In genomic region chr17:50919321-50920040, GRCh38 we compare ENCODE assay signal across 8 cellular contexts. TPM values are rescaled to one million over a fixed set of nuclear protein-coding genes. Genes with fewer than 3 reads are reported as not detected.
DNase-seq lines count a peak whose midpoint lies in the region; ATAC-seq and TF ChIP-seq lines count a peak whose summit lies in the region.

No MANE protein-coding gene starts in this region.

- peak; percentile 42 for DNase-seq in BJ (ENCODE audit: low read depth)
- DNase-seq in NCI-H446 (lab: John Stamatoyannopoulos, UW), result peak; percentile 94
- DNase-seq in activated CD4-positive, alpha-beta memory T cell treated with anti-CD3 and anti-CD28 coated beads, Interleukin-2, amount 10 ng/mL, durations not matched to agents 7 days and 5 days, result peak; percentile 91
- peak; percentile 73 for DNase-seq in cortex of kidney (lab: John Stamatoyannopoulos, UW)
- peak; percentile 30 to 57 for DNase-seq in stimulated activated CD4-positive, alpha-beta T cell treated with anti-CD3 and anti-CD28 coated beads, Interleukin-1b, Interleukin-23, amount 100 ng/mL, for 1 hour (ENCODE audit: low read depth in 2 of 2)

- peak overlapping the region; percentile 58 for H3K4me3 Mint-ChIP-seq in activated CD4-positive, alpha-beta memory T cell treated with anti-CD3 and anti-CD28 coated beads, Interleukin-2, amount 10 ng/mL, durations not matched to agents 7 days and 5 days

- H3K4me3 ChIP-seq in BJ (ENCODE audit: low read depth, low read length) (no peak overlapping the region), HEK293 (ENCODE audit: low read depth, low read length) (no peak overlapping the region)

- TF ChIP-seq CTCF in BJ (IDR thresholded peaks at IDR 0.05; ENCODE audit: insufficient read depth, low read depth, low read length) (no peak), HEK293 (tag by site-specific recombination; IDR thresholded peaks at IDR 0.05) (no peak)

- CTCF ChIA-PET in BJ (lab: Yijun Ruan, JAX), result interaction anchor here (0.6 to 1.2 kb wide), 2 partner anchors 20 to 135 kb away, joined by 3 read pairs; no protein-coding TSS in a partner anchor
- CTCF ChIA-PET in HEK293 (lab: Yijun Ruan, JAX), result interaction anchor here (1.0 to 1.2 kb wide), 2 partner anchors 8 to 14 kb away, joined by 3 read pairs; no protein-coding TSS in a partner anchor
- CTCF ChIA-PET in activated CD4-positive, alpha-beta memory T cell treated with anti-CD3 and anti-CD28 coated beads, Interleukin-2, amount 10 ng/mL, durations not matched to agents 7 days and 5 days (lab: Charles Lee), result interaction anchor here (1.0 to 1.5 kb wide), 3 partner anchors 24 to 68 kb away, joined by 3 to 6 read pairs (median 3); no protein-coding TSS in a partner anchor

- POLR2A ChIA-PET in BJ (lab: Charles Lee) (no interaction called here), HEK293 (lab: Yijun Ruan, JAX) (interaction anchor here (1.5 kb wide), 1 partner anchor 53 kb away, joined by 12 read pairs; the partner anchor contains the start of gene TOB1)
- POLR2A ChIA-PET in activated CD4-positive, alpha-beta memory T cell treated with anti-CD3 and anti-CD28 coated beads, Interleukin-2, amount 10 ng/mL, durations not matched to agents 7 days and 5 days (lab: Charles Lee), result interaction anchor here (0.6 to 11.4 kb wide), 12 partner anchors 9 to 194 kb away, joined by 3 to 144 read pairs (median 3); partner anchors contain the start of gene TOB1

- H3K27ac ChIP-seq in HEK293 (ENCODE audit: extremely low read depth, low read depth, low read length) (no peak overlapping the region), layer of hippocampus (ENCODE audit: low read depth, low read length) (peak overlapping the region; percentile 96)

- H3K27me3 ChIP-seq in BJ (ENCODE audit: control insufficient read depth, insufficient read depth, low read length) (no peaks in the 10 kb centered on the region), layer of hippocampus (ENCODE audit: control insufficient read depth, insufficient read depth, low read length) (no peaks in the 10 kb centered on the region)

- H3K9me3 ChIP-seq in HEK293 (ENCODE audit: control insufficient read depth, insufficient read depth, low read depth, low read length), result no peaks in the 10 kb centered on the region

- H3K36me3 Mint-ChIP-seq in activated CD4-positive, alpha-beta memory T cell treated with anti-CD3 and anti-CD28 coated beads, Interleukin-2, amount 10 ng/mL, durations not matched to agents 7 days and 5 days (ENCODE audit: low read depth), result no peaks in the 10 kb centered on the region

- H3K9me3 Mint-ChIP-seq in activated CD4-positive, alpha-beta memory T cell treated with anti-CD3 and anti-CD28 coated beads, Interleukin-2, amount 10 ng/mL, durations not matched to agents 7 days and 5 days, result no peaks in the 10 kb centered on the region

- peaks cover 2% of the 10 kb centered on the region for H3K4me1 ChIP-seq in HEK293 (ENCODE audit: control insufficient read depth, insufficient read depth, low read length)

- H3K36me3 ChIP-seq in BJ (ENCODE audit: control insufficient read depth, insufficient read depth, low read length) (no peaks in the 10 kb centered on the region), HEK293 (ENCODE audit: control insufficient read depth in 2 of 2, insufficient read depth in 1 of 2, low read length in 2 of 2) (no peaks in the 10 kb centered on the region)

- no peak for ATAC-seq in HG02884 (IDR thresholded peaks at IDR 0.05; ENCODE audit: unreplicated experiment)

- peak overlapping the region; percentile 91 for H3K27ac Mint-ChIP-seq in activated CD4-positive, alpha-beta memory T cell treated with anti-CD3 and anti-CD28 coated beads, Interleukin-2, amount 10 ng/mL, durations not matched to agents 7 days and 5 days

- H3K4me1 Mint-ChIP-seq in activated CD4-positive, alpha-beta memory T cell treated with anti-CD3 and anti-CD28 coated beads, Interleukin-2, amount 10 ng/mL, durations not matched to agents 7 days and 5 days, result peaks cover 57% of the 10 kb centered on the region

- peaks cover 3% of the 10 kb centered on the region for H3K27me3 Mint-ChIP-seq in activated CD4-positive, alpha-beta memory T cell treated with anti-CD3 and anti-CD28 coated beads, Interleukin-2, amount 10 ng/mL, durations not matched to agents 7 days and 5 days

TF ChIP-seq in HEK293, 187 proteins besides CTCF, POLR2A, EP300 and RAD21 (continues in another document):
- TF ChIP-seq ZNF18 (tag by site-specific recombination; IDR thresholded peaks at IDR 0.05) (peak; percentile 98), ZNF830 (tag by site-specific recombination; IDR thresholded peaks at IDR 0.05; ENCODE audit: low read depth) (no peak), ZNF223 (tag by site-specific recombination; IDR thresholded peaks at IDR 0.05) (no peak), INSM2 (tag by site-specific recombination; IDR thresholded peaks at IDR 0.05) (no peak), KLF7 (tag by site-specific recombination; IDR thresholded peaks at IDR 0.05; ENCODE audit: borderline replicate concordance) (no peak), ZIC2 (tag by site-specific recombination; IDR thresholded peaks at IDR 0.05) (peak; percentile 79), KLF16 (tag by site-specific recombination; IDR thresholded peaks at IDR 0.05) (no peak), ZNF48 (tag by site-specific recombination; IDR thresholded peaks at IDR 0.05) (no peak), PATZ1 (tag by site-specific recombination; IDR thresholded peaks at IDR 0.05) (peak; percentile 66), ZNF843 (tag by site-specific recombination; IDR thresholded peaks at IDR 0.05) (no peak), KLF8 (tag by site-specific recombination; IDR thresholded peaks at IDR 0.05) (peak; percentile 26; the same call in 1 of the 2 replicates), OSR2 (tag by site-specific recombination; IDR thresholded peaks at IDR 0.05) (0 out of 2 replicates have a peak, but pooled peaks have one; percentile 22), ZNF692 (tag by site-specific recombination; IDR thresholded peaks at IDR 0.05) (peak; percentile 44; the same call in 1 of the 2 replicates), OVOL3 (tag by site-specific recombination; IDR thresholded peaks at IDR 0.05) (no peak), SCRT2 (tag by site-specific recombination; IDR thresholded peaks at IDR 0.05) (no peak), ZNF660 (tag by site-specific recombination; IDR thresholded peaks at IDR 0.05) (no peak), ZBTB8A (tag by site-specific recombination; IDR thresholded peaks at IDR 0.05) (peak; percentile 53; the same call in 1 of the 2 replicates), ZNF549 (tag by site-specific recombination; IDR thresholded peaks at IDR 0.05) (no peak)

RNA-seq across cellular contexts. Expression of gene TOB1, which starts 53.3 kb away (rescaled TPM):
- 16.1 and 16.8 TPM in 2 replicates for polyA plus RNA-seq in BJ (2011; rRNA removed)
- 26.9 and 37.6 TPM in 2 replicates for polyA minus RNA-seq in BJ (2011; rRNA and poly(A)+ RNA removed)
- total RNA-seq in activated CD4-positive, alpha-beta memory T cell treated with anti-CD3 and anti-CD28 coated beads, Interleukin-2, amount 10 ng/mL, durations not matched to agents 7 days and 5 days, result 100 to 1,000 TPM; 121 to 124 TPM

Comparison
In these comparisons a context has a peak if more than half of its experiments do, and no peak if none do; other contexts are left out.
1. DNase-seq: peak in every context shown above with its lines; median percentile 94 in NCI-H446; 91 in activated CD4-positive, alpha-beta memory T cell treated with anti-CD3 and anti-CD28 coated beads, Interleukin-2, amount 10 ng/mL, durations not matched to agents 7 days and 5 days; 73 in cortex of kidney; 44 in stimulated activated CD4-positive, alpha-beta T cell treated with anti-CD3 and anti-CD28 coated beads, Interleukin-1b, Interleukin-23, amount 100 ng/mL, for 1 hour; 42 in BJ.